ENCODE assay signal across 10 cellular contexts in the genomic region with DNA sequence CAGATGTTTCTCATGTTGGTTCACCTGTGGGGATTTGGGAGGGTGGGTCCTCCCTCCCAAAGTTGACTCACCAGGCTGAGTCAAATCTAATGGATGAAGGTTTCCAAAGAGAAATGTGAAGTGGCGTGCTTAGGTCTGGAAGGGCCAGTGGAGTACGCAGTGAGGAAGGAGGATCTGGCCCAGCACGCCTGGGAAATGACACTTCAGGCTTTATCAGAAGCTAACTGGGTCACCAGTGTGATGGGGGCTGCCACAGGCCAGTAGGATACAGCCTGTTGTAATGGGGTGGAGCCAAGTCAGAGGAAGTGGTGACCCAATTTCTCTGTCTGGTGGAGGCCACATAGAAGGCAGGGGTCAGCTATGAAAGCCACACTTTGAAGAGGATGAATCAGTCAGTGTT. TPM values are rescaled to one million over a fixed set of nuclear protein-coding genes. Genes with fewer than 3 reads are reported as not detected.
DNase-seq lines count a peak whose midpoint lies in the region; ATAC-seq and TF ChIP-seq lines count a peak whose summit lies in the region.
"Had no signal": no experiment of that assay in that cellular context is flagged by ENCODE, and none has a peak within 500 bp of the region (broad histone marks: within the 10 kb centered on the region; RNA-seq: fewer than 3 reads in every experiment).

No MANE protein-coding gene starts in this region.

- no peak for TF ChIP-seq CTCF in smooth muscle cell (IDR thresholded peaks at IDR 0.05; ENCODE audit: borderline replicate concordance, insufficient read depth, poor library complexity, severe bottlenecking)

- no peak overlapping the region for H3K4me2 ChIP-seq in smooth muscle cell

- H3K79me2 ChIP-seq in smooth muscle cell (ENCODE audit: low read depth), result no peaks in the 10 kb centered on the region

- H3K27ac ChIP-seq in smooth muscle cell (ENCODE audit: low read depth), result no peak overlapping the region

- DNase-seq in activated T-cell treated with anti-CD3 and anti-CD28 coated beads, Interleukin-2, amount 50 U/mL, for 1 hour, result peak; percentile 32
- DNase-seq in activated T-cell treated with anti-CD3 and anti-CD28 coated beads for 4 hours (no peak), smooth muscle cell (lab: John Stamatoyannopoulos, UW; ENCODE audit: unreplicated experiment) (no peak), dermis blood vessel endothelial cell (no peak)
- peak; percentile 16 to 25 for DNase-seq in activated CD4-positive, alpha-beta T cell treated with anti-CD3 and anti-CD28 coated beads, Interleukin-2, amount 50 U/mL, for 48 hours
- peak; percentile 41 for DNase-seq in stimulated activated CD8-positive, alpha-beta memory T cell treated with anti-CD3 and anti-CD28 coated beads, Interleukin-4, amount 100 ng/mL, for 48 hours
- DNase-seq: amygdala, NCI-H510A treated with DMSO at 0.1 percent for 48 hours had no signal

- ATAC-seq in esophagus mucosa (peak; percentile 51), HG03571 (IDR thresholded peaks at IDR 0.05; ENCODE audit: unreplicated experiment) (no peak)

- no peaks in the 10 kb centered on the region for H3K9me3 ChIP-seq in smooth muscle cell (replicated peaks; ENCODE audit: low read depth)

- no peaks in the 10 kb centered on the region for H3K4me1 ChIP-seq in smooth muscle cell (ENCODE audit: low read depth)

- no peaks in the 10 kb centered on the region for H3F3A ChIP-seq in smooth muscle cell (ENCODE audit: low read depth)

- no peak overlapping the region for H3K9ac ChIP-seq in smooth muscle cell (ENCODE audit: low read depth)

- WGBS in smooth muscle cell (ENCODE audit: low lambda C conversion rate), result 85% methylated on average over 3 of the region's 3 CpGs

- no peaks in the 10 kb centered on the region for H4K20me1 ChIP-seq in smooth muscle cell (ENCODE audit: low read depth)

- no peaks in the 10 kb centered on the region for H3K27me3 ChIP-seq in smooth muscle cell (ENCODE audit: low read depth)

- H3K4me3 ChIP-seq in smooth muscle cell, result no peak overlapping the region

- H3K36me3 ChIP-seq in smooth muscle cell (ENCODE audit: low read depth), result peaks cover 6% of the 10 kb centered on the region

- H2AFZ ChIP-seq in smooth muscle cell (ENCODE audit: low read depth), result no peak overlapping the region

RNA-seq across cellular contexts. Expression of gene POLR1E, which starts 18.0 kb away (rescaled TPM):
- 18.2 TPM for total RNA-seq in esophagus mucosa
- total RNA-seq in smooth muscle cell, result 10.9 and 16.8 TPM in 2 replicates
- 9.0 and 12.6 TPM in 2 replicates for polyA plus RNA-seq in smooth muscle cell
- total RNA-seq in dermis blood vessel endothelial cell, result 11.9 and 16.4 TPM in 2 replicates

RNA-seq across cellular contexts. Expression of gene ZBTB5, which starts 38.5 kb away (rescaled TPM):
- total RNA-seq in esophagus mucosa, result 10.6 TPM
- 21.8 and 29.0 TPM in 2 replicates for total RNA-seq in smooth muscle cell
- 4.2 and 4.3 TPM in 2 replicates for polyA plus RNA-seq in smooth muscle cell
- 13.1 and 14.4 TPM in 2 replicates for total RNA-seq in dermis blood vessel endothelial cell

Comparison
In these comparisons a context has a peak if more than half of its experiments do, and no peak if none do; other contexts are left out.
1. DNase-seq: peak in activated T-cell treated with anti-CD3 and anti-CD28 coated beads, Interleukin-2, amount 50 U/mL, for 1 hour (single experiment), activated CD4-positive, alpha-beta T cell treated with anti-CD3 and anti-CD28 coated beads, Interleukin-2, amount 50 U/mL, for 48 hours (2 of 2) and stimulated activated CD8-positive, alpha-beta memory T cell treated with anti-CD3 and anti-CD28 coated beads, Interleukin-4, amount 100 ng/mL, for 48 hours (single experiment); none in activated T-cell treated with anti-CD3 and anti-CD28 coated beads for 4 hours (single experiment), smooth muscle cell (single experiment) and dermis blood vessel endothelial cell (single experiment).